In genomic region chr2:240136671-240137292, GRCh38 we compare ENCODE assay signal across 1 cellular context.
TF ChIP-seq lines count a peak whose summit lies in the region.

No MANE protein-coding gene starts in this region.

TF ChIP-seq in HepG2, 621 proteins besides CTCF, POLR2A, EP300 and RAD21:
- TF ChIP-seq SRSF1 (optimal IDR thresholded peaks at IDR 0.05; ENCODE audit: low read depth, low read length), result peak; percentile 9
- TF ChIP-seq, protein P1, sequence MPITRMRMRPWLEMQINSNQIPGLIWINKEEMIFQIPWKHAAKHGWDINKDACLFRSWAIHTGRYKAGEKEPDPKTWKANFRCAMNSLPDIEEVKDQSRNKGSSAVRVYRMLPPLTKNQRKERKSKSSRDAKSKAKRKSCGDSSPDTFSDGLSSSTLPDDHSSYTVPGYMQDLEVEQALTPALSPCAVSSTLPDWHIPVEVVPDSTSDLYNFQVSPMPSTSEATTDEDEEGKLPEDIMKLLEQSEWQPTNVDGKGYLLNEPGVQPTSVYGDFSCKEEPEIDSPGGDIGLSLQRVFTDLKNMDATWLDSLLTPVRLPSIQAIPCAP (CRISPR knock-in tag; IDR thresholded peaks at IDR 0.05; ENCODE audit: low read depth), result 0 out of 2 replicates have a peak, but pooled peaks have one; percentile 9
- TF ChIP-seq ZNF317 (CRISPR knock-in tag; IDR thresholded peaks at IDR 0.05), result 0 out of 2 replicates have a peak, but pooled peaks have one; percentile 6
- TF ChIP-seq CCAR2 (optimal IDR thresholded peaks at IDR 0.05; ENCODE audit: low read depth, low read length), result no peak
- TF ChIP-seq EED (CRISPR knock-in tag; IDR thresholded peaks at IDR 0.05), result 0 out of 2 replicates have a peak, but pooled peaks have one; percentile 30
- TF ChIP-seq GABPA (IDR thresholded peaks at IDR 0.05; ENCODE audit: low read depth, low read length), result peak; percentile 21; the same call in 1 of the 2 replicates
- no peak for TF ChIP-seq GABPA (CRISPR knock-in tag; IDR thresholded peaks at IDR 0.05; ENCODE audit: low read depth)
- TF ChIP-seq ZBTB38 (CRISPR knock-in tag; IDR thresholded peaks at IDR 0.05), result peak; percentile 78
- TF ChIP-seq ZNF276 (CRISPR knock-in tag; IDR thresholded peaks at IDR 0.05; ENCODE audit: low read depth), result no peak
- peak; percentile 55 for TF ChIP-seq PRPF4 (IDR thresholded peaks at IDR 0.05; ENCODE audit: low read depth, low read length, poor library complexity, severe bottlenecking)
- TF ChIP-seq, protein P2, sequence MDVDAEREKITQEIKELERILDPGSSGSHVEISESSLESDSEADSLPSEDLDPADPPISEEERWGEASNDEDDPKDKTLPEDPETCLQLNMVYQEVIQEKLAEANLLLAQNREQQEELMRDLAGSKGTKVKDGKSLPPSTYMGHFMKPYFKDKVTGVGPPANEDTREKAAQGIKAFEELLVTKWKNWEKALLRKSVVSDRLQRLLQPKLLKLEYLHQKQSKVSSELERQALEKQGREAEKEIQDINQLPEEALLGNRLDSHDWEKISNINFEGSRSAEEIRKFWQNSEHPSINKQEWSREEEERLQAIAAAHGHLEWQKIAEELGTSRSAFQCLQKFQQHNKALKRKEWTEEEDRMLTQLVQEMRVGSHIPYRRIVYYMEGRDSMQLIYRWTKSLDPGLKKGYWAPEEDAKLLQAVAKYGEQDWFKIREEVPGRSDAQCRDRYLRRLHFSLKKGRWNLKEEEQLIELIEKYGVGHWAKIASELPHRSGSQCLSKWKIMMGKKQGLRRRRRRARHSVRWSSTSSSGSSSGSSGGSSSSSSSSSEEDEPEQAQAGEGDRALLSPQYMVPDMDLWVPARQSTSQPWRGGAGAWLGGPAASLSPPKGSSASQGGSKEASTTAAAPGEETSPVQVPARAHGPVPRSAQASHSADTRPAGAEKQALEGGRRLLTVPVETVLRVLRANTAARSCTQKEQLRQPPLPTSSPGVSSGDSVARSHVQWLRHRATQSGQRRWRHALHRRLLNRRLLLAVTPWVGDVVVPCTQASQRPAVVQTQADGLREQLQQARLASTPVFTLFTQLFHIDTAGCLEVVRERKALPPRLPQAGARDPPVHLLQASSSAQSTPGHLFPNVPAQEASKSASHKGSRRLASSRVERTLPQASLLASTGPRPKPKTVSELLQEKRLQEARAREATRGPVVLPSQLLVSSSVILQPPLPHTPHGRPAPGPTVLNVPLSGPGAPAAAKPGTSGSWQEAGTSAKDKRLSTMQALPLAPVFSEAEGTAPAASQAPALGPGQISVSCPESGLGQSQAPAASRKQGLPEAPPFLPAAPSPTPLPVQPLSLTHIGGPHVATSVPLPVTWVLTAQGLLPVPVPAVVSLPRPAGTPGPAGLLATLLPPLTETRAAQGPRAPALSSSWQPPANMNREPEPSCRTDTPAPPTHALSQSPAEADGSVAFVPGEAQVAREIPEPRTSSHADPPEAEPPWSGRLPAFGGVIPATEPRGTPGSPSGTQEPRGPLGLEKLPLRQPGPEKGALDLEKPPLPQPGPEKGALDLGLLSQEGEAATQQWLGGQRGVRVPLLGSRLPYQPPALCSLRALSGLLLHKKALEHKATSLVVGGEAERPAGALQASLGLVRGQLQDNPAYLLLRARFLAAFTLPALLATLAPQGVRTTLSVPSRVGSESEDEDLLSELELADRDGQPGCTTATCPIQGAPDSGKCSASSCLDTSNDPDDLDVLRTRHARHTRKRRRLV (CRISPR knock-in tag; IDR thresholded peaks at IDR 0.05), result 0 out of 2 replicates have a peak, but pooled peaks have one; percentile 47
- 0 out of 2 replicates have a peak, but pooled peaks have one; percentile 17 for TF ChIP-seq ZNF230 (CRISPR knock-in tag; IDR thresholded peaks at IDR 0.05)
- no peak for TF ChIP-seq NR2F6 (IDR thresholded peaks at IDR 0.05)
- no peak for TF ChIP-seq NR2F6 (CRISPR knock-in tag; IDR thresholded peaks at IDR 0.05)
- TF ChIP-seq PCBP2 (optimal IDR thresholded peaks at IDR 0.05; ENCODE audit: low read depth, low read length, poor library complexity, severe bottlenecking), result peak; percentile 59
- peak; percentile 88; the same call in 1 of the 2 replicates for TF ChIP-seq ZNF253 (CRISPR knock-in tag; IDR thresholded peaks at IDR 0.05; ENCODE audit: borderline replicate concordance)
- no peak for TF ChIP-seq ZBTB43 (CRISPR knock-in tag; conservative IDR thresholded peaks at IDR 0.05)
- TF ChIP-seq PTBP1 (IDR thresholded peaks at IDR 0.05; ENCODE audit: low read depth, low read length, poor library complexity, severe bottlenecking), result peak; percentile 52
- TF ChIP-seq PATZ1 (CRISPR knock-in tag; IDR thresholded peaks at IDR 0.05), result peak; percentile 23; the same call in 1 of the 2 replicates
- TF ChIP-seq ZNF605 (CRISPR knock-in tag; IDR thresholded peaks at IDR 0.05), result 0 out of 2 replicates have a peak, but pooled peaks have one; percentile 6
- 0 out of 2 replicates have a peak, but pooled peaks have one; percentile 15 for TF ChIP-seq MAX (IDR thresholded peaks at IDR 0.05)
- TF ChIP-seq ZNF619 (CRISPR knock-in tag; IDR thresholded peaks at IDR 0.05), result 0 out of 2 replicates have a peak, but pooled peaks have one; percentile 12
- TF ChIP-seq RBAK (CRISPR knock-in tag; IDR thresholded peaks at IDR 0.05), result no peak
